In the genomic region with DNA sequence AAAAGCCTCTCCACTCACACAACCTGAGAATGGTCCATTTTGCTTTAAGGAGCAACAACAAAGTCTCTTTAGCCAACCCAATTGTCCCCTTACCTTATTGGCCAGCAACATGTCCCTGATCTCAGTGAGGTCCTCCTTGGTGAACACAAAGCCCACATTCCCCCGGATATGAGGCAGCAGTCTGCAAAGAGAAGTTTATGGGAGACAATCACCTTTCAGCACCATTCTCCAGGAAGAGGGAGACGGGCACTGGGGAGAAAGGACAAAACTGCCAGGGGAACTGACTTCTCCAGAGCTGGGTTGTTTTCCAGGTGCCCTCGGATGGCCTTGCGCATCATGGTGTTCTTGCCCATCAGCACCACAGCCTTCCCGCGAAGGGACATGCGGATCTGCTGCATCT, we compare ENCODE assay signal across 8 cellular contexts. TPM values are rescaled to one million over a fixed set of nuclear protein-coding genes. Genes with fewer than 3 reads are reported as not detected.
DNase-seq lines count a peak whose midpoint lies in the region; ATAC-seq and TF ChIP-seq lines count a peak whose summit lies in the region.

No MANE protein-coding gene starts in this region.

- peaks cover 58% of the 10 kb centered on the region for H3K4me1 Mint-ChIP-seq in activated CD4-positive, alpha-beta memory T cell treated with anti-CD3 and anti-CD28 coated beads, Interleukin-2, amount 10 ng/mL, durations not matched to agents 7 days and 5 days

- DNase-seq in activated CD8-positive, alpha-beta memory T cell treated with anti-CD3 and anti-CD28 coated beads for 24 hours = peak; percentile 66
- no peak for DNase-seq in activated CD8-positive, alpha-beta memory T cell treated with anti-CD3 and anti-CD28 coated beads, Interleukin-2, amount 50 U/mL, for 4 hours
- DNase-seq in activated CD4-positive, alpha-beta memory T cell treated with anti-CD3 and anti-CD28 coated beads, Interleukin-2, amount 10 ng/mL, durations not matched to agents 7 days and 5 days = no peak
- DNase-seq in suprapubic skin (ENCODE audit: low spot score in 2 of 2) (no peak), UCSD-AML1 (lab: John Stamatoyannopoulos, UW; ENCODE audit: unreplicated experiment) (no peak), mesenteric fat pad (ENCODE audit: low spot score) (no peak)

- H3K9me3 Mint-ChIP-seq in activated CD4-positive, alpha-beta memory T cell treated with anti-CD3 and anti-CD28 coated beads, Interleukin-2, amount 10 ng/mL, durations not matched to agents 7 days and 5 days = no peaks in the 10 kb centered on the region

- H3K36me3 ChIP-seq in gastroesophageal sphincter (peaks cover 2 to 41% of the 10 kb centered on the region in 2 donors), suprapubic skin (peaks cover 32% of the 10 kb centered on the region)

- no peak for ATAC-seq in gastroesophageal sphincter
- ATAC-seq in HG03108 (IDR thresholded peaks at IDR 0.05; ENCODE audit: unreplicated experiment) = no peak

- peak overlapping the region in 1 of 2 donors; percentile 77 for H3K4me3 ChIP-seq in gastroesophageal sphincter
- peak overlapping the region; percentile 97 for H3K4me3 ChIP-seq in suprapubic skin

- TF ChIP-seq CTCF in gastroesophageal sphincter (IDR thresholded peaks at IDR 0.05) (no peak), suprapubic skin (IDR thresholded peaks at IDR 0.05) (no peak)

- no peak for TF ChIP-seq POLR2A in gastroesophageal sphincter (IDR thresholded peaks at IDR 0.05)
- TF ChIP-seq POLR2A in suprapubic skin (IDR thresholded peaks at IDR 0.05) = no peak

- H3K4me1 ChIP-seq in gastroesophageal sphincter (peaks cover 6 to 62% (median 10%) of the 10 kb centered on the region in 3 donors), suprapubic skin (peaks cover 43% of the 10 kb centered on the region)

- no peaks in the 10 kb centered on the region for H3K9me3 ChIP-seq in gastroesophageal sphincter
- no peaks in the 10 kb centered on the region for H3K9me3 ChIP-seq in suprapubic skin

- H3K27ac ChIP-seq in gastroesophageal sphincter = peak overlapping the region in 3 of 4 donors; percentile 21 to 89 (median 87)
- no peak overlapping the region for H3K27ac ChIP-seq in suprapubic skin

- no peaks in the 10 kb centered on the region for H3K27me3 Mint-ChIP-seq in activated CD4-positive, alpha-beta memory T cell treated with anti-CD3 and anti-CD28 coated beads, Interleukin-2, amount 10 ng/mL, durations not matched to agents 7 days and 5 days

- H3K27me3 ChIP-seq in gastroesophageal sphincter (no peaks in the 10 kb centered on the region), suprapubic skin (no peaks in the 10 kb centered on the region)

- peaks cover 57% of the 10 kb centered on the region for H3K36me3 Mint-ChIP-seq in activated CD4-positive, alpha-beta memory T cell treated with anti-CD3 and anti-CD28 coated beads, Interleukin-2, amount 10 ng/mL, durations not matched to agents 7 days and 5 days (ENCODE audit: low read depth)

- 68% methylated on average over 6 of the region's 7 CpGs; no CpG with 5 or more reads in 1 of the 2 donors for WGBS in gastroesophageal sphincter (ENCODE audit: low coverage in 1 of 2), 2 donors
- 74% methylated on average over 6 of the region's 7 CpGs for WGBS in suprapubic skin

- H3K4me3 Mint-ChIP-seq in activated CD4-positive, alpha-beta memory T cell treated with anti-CD3 and anti-CD28 coated beads, Interleukin-2, amount 10 ng/mL, durations not matched to agents 7 days and 5 days = peak overlapping the region; percentile 97

- TF ChIP-seq EP300 in gastroesophageal sphincter (IDR thresholded peaks at IDR 0.05) (no peak), suprapubic skin (IDR thresholded peaks at IDR 0.05) (no peak)

- peak overlapping the region; percentile 100 for H3K27ac Mint-ChIP-seq in activated CD4-positive, alpha-beta memory T cell treated with anti-CD3 and anti-CD28 coated beads, Interleukin-2, amount 10 ng/mL, durations not matched to agents 7 days and 5 days

- POLR2A ChIA-PET in activated CD4-positive, alpha-beta memory T cell treated with anti-CD3 and anti-CD28 coated beads, Interleukin-2, amount 10 ng/mL, durations not matched to agents 7 days and 5 days (lab: Charles Lee) = interaction anchor here (0.9 to 14.8 kb wide), 9 partner anchors 8 to 192 kb away, joined by 3 to 349 read pairs (median 90); partner anchors contain the start of genes GCN1, PXN, RAB35 and RNU4-1

- CTCF ChIA-PET in activated CD4-positive, alpha-beta memory T cell treated with anti-CD3 and anti-CD28 coated beads, Interleukin-2, amount 10 ng/mL, durations not matched to agents 7 days and 5 days (lab: Charles Lee) = interaction anchor here (0.9 to 7.0 kb wide), 3 partner anchors 62 to 93 kb away, joined by 3 to 103 read pairs (median 46); partner anchors contain the start of genes PXN, RNU4-1 and RNU4-2

RNA-seq across cellular contexts. Expression of gene RPLP0, which starts 1.9 kb away (rescaled TPM):
- total RNA-seq in activated CD4-positive, alpha-beta memory T cell treated with anti-CD3 and anti-CD28 coated beads, Interleukin-2, amount 10 ng/mL, durations not matched to agents 7 days and 5 days = 1,000 to 10,000 TPM; 1,823 to 1,853 TPM
- total RNA-seq in gastroesophageal sphincter = 1,000 to 10,000 TPM; 1,730 to 2,825 (median 2,260) TPM
- 1,000 to 10,000 TPM; 1,993 to 4,861 (median 3,987) TPM for total RNA-seq in suprapubic skin
- 1,415 TPM for total RNA-seq in mesenteric fat pad

RNA-seq across cellular contexts. Expression of gene GCN1, which starts 4.5 kb away (rescaled TPM):
- 10 to 100 TPM; 86.0 to 94.3 TPM for total RNA-seq in activated CD4-positive, alpha-beta memory T cell treated with anti-CD3 and anti-CD28 coated beads, Interleukin-2, amount 10 ng/mL, durations not matched to agents 7 days and 5 days
- total RNA-seq in gastroesophageal sphincter (10 to 100 TPM; 39.3 to 82.2 (median 56.0) TPM), suprapubic skin (100 to 1,000 TPM in 2 of 4 donors, 10 to 100 TPM in 2; 62.0 to 310 (median 101) TPM), mesenteric fat pad (97.0 TPM)
